ENCODE assay signal across 9 cellular contexts in genomic region chr10:24465124-24465874, GRCh38.
A peak's percentile ranks its signal among the peaks of the same experiment; 100 is the strongest.
DNase-seq lines count a peak whose midpoint lies in the region; ATAC-seq, FAIRE-seq and TF ChIP-seq lines count a peak whose summit lies in the region.
"Had no signal": no experiment of that assay in that cellular context is flagged by ENCODE, and none has a peak within 500 bp of the region (broad histone marks: within the 10 kb centered on the region; RNA-seq: fewer than 3 reads in every experiment).

No MANE protein-coding gene starts in this region.

- RAD21 ChIA-PET in HCT116 (lab: Charles Lee; ENCODE audit: low non-redundant PET in 1 of 2, low total read pairs in 2 of 2, uncharacterized antibody in 2 of 2, unreplicated experiment in 2 of 2) = no interaction called here

- BruUV-seq in HCT116 (replicated peaks; lab: Mats Ljungman, UMichigan) = no TSS peak

- H3K4me2 ChIP-seq in HCT116 (ENCODE audit: low read length) = peak overlapping the region; percentile 73

- CTCF ChIA-PET in HCT116 (lab: Charles Lee) = no interaction called here

- POLR2A ChIA-PET in HCT116 (lab: Charles Lee) = no interaction called here

- no peaks in the 10 kb centered on the region for H3K27me3 ChIP-seq in HCT116 (ENCODE audit: insufficient read depth, low read length)
- H3K27me3 ChIP-seq in foreskin keratinocyte = no peaks in the 10 kb centered on the region
- H3K27me3 ChIP-seq in small intestine (ENCODE audit: control insufficient read depth in 2 of 2, insufficient read depth in 2 of 2, low read length in 2 of 2) = no peaks in the 10 kb centered on the region

- peaks cover 7 to 27% of the 10 kb centered on the region in 2 experiments; a peak in 3 of 4 replicates for H3K4me1 ChIP-seq in HCT116 (ENCODE audit: control insufficient read depth in 1 of 2, insufficient read depth in 2 of 2, low read length in 2 of 2)
- H3K4me1 ChIP-seq in foreskin keratinocyte = peaks cover 32% of the 10 kb centered on the region
- peaks cover under 1 to 2% of the 10 kb centered on the region in 2 donors for H3K4me1 ChIP-seq in small intestine (ENCODE audit: control insufficient read depth in 2 of 2, insufficient read depth in 1 of 2, low read depth in 1 of 2, low read length in 1 of 2)

- no peak overlapping the region for H3K27ac ChIP-seq in HCT116 (ENCODE audit: low read depth, low read length)
- H3K27ac ChIP-seq in foreskin keratinocyte = peak overlapping the region; percentile 88
- peak overlapping the region; percentile 87 to 93 for H3K27ac ChIP-seq in small intestine (ENCODE audit: low read depth in 1 of 2, low read length in 1 of 2)

- ATAC-seq in HCT116 (peak; percentile 27), SK-N-SH treated with all-trans-retinoic acid at 6 μM for 48 hours (peak; percentile 27), foreskin keratinocyte (peak; percentile 13), HG03378 (IDR thresholded peaks at IDR 0.05; ENCODE audit: unreplicated experiment) (no peak), omental fat pad (ENCODE audit: low FRiP score) (no peak)

- TF ChIP-seq RAD21 in HCT116 (IDR thresholded peaks at IDR 0.05; ENCODE audit: low read depth) = no peak

- TF ChIP-seq CTCF in HCT116 (IDR thresholded peaks at IDR 0.05 in 2 of 3, conservative IDR thresholded peaks at IDR 0.05 in 1 of 3; ENCODE audit: borderline replicate concordance in 1 of 3, insufficient read depth in 1 of 3, low read depth in 2 of 3, low read length in 2 of 3) (no peak), foreskin keratinocyte (conservative IDR thresholded peaks at IDR 0.05) (peak; percentile 20), omental fat pad (IDR thresholded peaks at IDR 0.05) (no peak)

- H3K9ac ChIP-seq in HCT116 (ENCODE audit: low read length) = no peak overlapping the region

- no peaks in the 10 kb centered on the region for H3K9me3 ChIP-seq in HCT116 (ENCODE audit: control insufficient read depth in 1 of 2, insufficient read depth in 1 of 2, low read depth in 1 of 2, low read length in 2 of 2)
- no peaks in the 10 kb centered on the region for H3K9me3 ChIP-seq in small intestine (ENCODE audit: control insufficient read depth, low read depth)

- H2AFZ ChIP-seq in HCT116 (ENCODE audit: low read depth, low read length, poor library complexity, severe bottlenecking) = peak overlapping the region; percentile 20

- no peaks in the 10 kb centered on the region for H3K9me2 ChIP-seq in HCT116 (ENCODE audit: insufficient read depth)

- H3K36me3 ChIP-seq in HCT116 (ENCODE audit: control insufficient read depth in 1 of 2, insufficient read depth in 2 of 2, low read length in 2 of 2) = no peaks in the 10 kb centered on the region
- H3K36me3 ChIP-seq in small intestine (ENCODE audit: control insufficient read depth in 2 of 2, insufficient read depth in 2 of 2, low read length in 2 of 2) = no peaks in the 10 kb centered on the region

- H3K79me2 ChIP-seq in HCT116 (ENCODE audit: insufficient read depth, low read length) = no peaks in the 10 kb centered on the region

- intact Hi-C loops in HCT116 (cut with micrococcal nuclease) = no loop called here

- no peaks in the 10 kb centered on the region for H4K20me1 ChIP-seq in HCT116 (ENCODE audit: insufficient read depth)

- DNase-seq in HCT116 (ENCODE audit: low read depth, low spot score) (no peak), foreskin keratinocyte (peak; percentile 64 to 78), small intestine (no peak), SKM-1 treated with dmso at 0.1 percent for 144 hours (lab: John Stamatoyannopoulos, UW; ENCODE audit: unreplicated experiment) (no peak), omental fat pad (ENCODE audit: low spot score) (no peak), SKM-1 (lab: John Stamatoyannopoulos, UW; ENCODE audit: unreplicated experiment) (no peak)
- DNase-seq: activated CD4-positive, CD25-positive, alpha-beta regulatory T cell had no signal

- TF ChIP-seq POLR2A in HCT116 (IDR thresholded peaks at IDR 0.05; ENCODE audit: borderline replicate concordance, extremely low read depth, insufficient read depth, insufficient read length) = no peak

- H3K4me3 ChIP-seq in HCT116 (replicated peaks in 1 of 2; ENCODE audit: low read depth in 1 of 2, low read length in 2 of 2) (peak overlapping the region in 1 of 2 experiments; percentile 59; a peak in 1 of 4 replicates), small intestine (ENCODE audit: low read depth in 1 of 2, low read length in 2 of 2) (peak overlapping the region in 1 of 2 donors; percentile 61)

- FAIRE-seq in small intestine (lab: Jason Lieb, UNC) = no peak

- 16 to 61% (median 22%) methylated on average over 14 of the region's 14 CpGs for WGBS in small intestine, 3 donors

TF ChIP-seq in HCT116, 20 proteins besides CTCF, POLR2A, EP300 and RAD21:
- TF ChIP-seq POLR2AphosphoS5 (IDR thresholded peaks at IDR 0.05; ENCODE audit: low read depth, low read length) (no peak), TCF7L2 (IDR thresholded peaks at IDR 0.05; ENCODE audit: borderline replicate concordance, extremely low read depth, insufficient read depth, insufficient read length) (no peak), SP1 (IDR thresholded peaks at IDR 0.05; ENCODE audit: low read depth) (no peak), YY1 (IDR thresholded peaks at IDR 0.05; ENCODE audit: extremely low read depth, insufficient replicate concordance, low read depth, low read length) (no peak), CEBPB (IDR thresholded peaks at IDR 0.05; ENCODE audit: low read depth) (no peak), SIN3A (IDR thresholded peaks at IDR 0.05; ENCODE audit: low read depth) (no peak), EGR1 (IDR thresholded peaks at IDR 0.05; ENCODE audit: low read depth) (no peak), EZH2 (IDR thresholded peaks at IDR 0.05) (no peak), ZNF274 (IDR thresholded peaks at IDR 0.05; ENCODE audit: low read depth, low read length) (no peak), MAX (IDR thresholded peaks at IDR 0.05) (no peak), JUND (IDR thresholded peaks at IDR 0.05) (no peak), EZH2phosphoT487 (IDR thresholded peaks at IDR 0.05; ENCODE audit: borderline replicate concordance) (no peak), CBX3 (IDR thresholded peaks at IDR 0.05; ENCODE audit: low read depth) (no peak), SRF (IDR thresholded peaks at IDR 0.05; ENCODE audit: low read depth) (no peak)

TF ChIP-seq in SK-N-SH treated with all-trans-retinoic acid at 6 μM for 48 hours, 23 proteins besides CTCF, POLR2A, EP300 and RAD21:
- TF ChIP-seq ISL1 (CRISPR knock-in tag; IDR thresholded peaks at IDR 0.05) = peak; percentile 45; the same call in 1 of the 2 replicates
- TF ChIP-seq ESRRG (CRISPR knock-in tag; IDR thresholded peaks at IDR 0.05) = no peak
- TF ChIP-seq RARB (CRISPR knock-in tag; IDR thresholded peaks at IDR 0.05) = no peak
- no peak for TF ChIP-seq TSHZ2 (CRISPR knock-in tag; IDR thresholded peaks at IDR 0.05)
- no peak for TF ChIP-seq ZNF70 (CRISPR knock-in tag; IDR thresholded peaks at IDR 0.05)
- TF ChIP-seq GLIS3 (CRISPR knock-in tag; IDR thresholded peaks at IDR 0.05) = no peak

Comparison
In these comparisons a context has a peak if more than half of its experiments do, and no peak if none do; other contexts are left out.
1. ATAC-seq: peak in HCT116 (single experiment), SK-N-SH treated with all-trans-retinoic acid at 6 μM for 48 hours (single experiment) and foreskin keratinocyte (single experiment); none in HG03378 (single experiment) and omental fat pad (single experiment).
2. DNase-seq: peak in foreskin keratinocyte (2 of 2); none in HCT116 (single experiment), small intestine (single experiment), SKM-1 treated with dmso at 0.1 percent for 144 hours (single experiment), omental fat pad (single experiment) and SKM-1 (single experiment).